19 cellular contexts compared by ENCODE assay signal in the genomic region with DNA sequence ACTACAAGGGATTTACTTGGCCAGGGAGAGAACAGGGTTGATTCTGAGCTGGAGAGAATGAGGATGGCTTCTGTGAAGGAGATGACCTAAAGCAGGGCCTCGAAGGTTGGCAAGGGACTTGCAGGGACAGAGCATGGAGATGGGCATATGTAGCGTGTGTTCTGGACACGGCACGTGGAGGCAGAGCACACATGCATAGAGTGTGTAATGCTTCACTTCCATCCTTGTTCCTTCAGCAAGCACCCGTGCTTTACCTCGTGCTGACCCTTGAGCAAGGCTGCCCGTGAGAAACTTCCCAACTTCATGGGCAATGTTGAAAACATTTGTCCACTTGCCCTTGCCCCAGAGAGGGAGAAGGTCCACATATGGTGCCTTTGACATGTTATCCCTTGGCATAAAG. TPM values are rescaled to one million over a fixed set of nuclear protein-coding genes. Genes with fewer than 3 reads are reported as not detected.
DNase-seq lines count a peak whose midpoint lies in the region; ATAC-seq and TF ChIP-seq lines count a peak whose summit lies in the region.
"Had no signal": no experiment of that assay in that cellular context is flagged by ENCODE, and none has a peak within 500 bp of the region (broad histone marks: within the 10 kb centered on the region; RNA-seq: fewer than 3 reads in every experiment).

No MANE protein-coding gene starts in this region.

- H3K27ac Mint-ChIP-seq in WTC11 (peak overlapping the region; percentile 68; the same call in 1 of the 2 replicates), neural crest cell (ENCODE audit: unreplicated experiment) (peak overlapping the region; percentile 83)

- H3K27me3 Mint-ChIP-seq in WTC11 (ENCODE audit: low read depth) (no peaks in the 10 kb centered on the region), neural crest cell (ENCODE audit: low read depth) (peaks cover 2% of the 10 kb centered on the region)

- H3K27me3 ChIP-seq in heart right ventricle = no peaks in the 10 kb centered on the region
- H3K27me3 ChIP-seq: SJCRH30 had no signal

- intact Hi-C loops in heart right ventricle (cut with DNase I) = loop anchor here in 1 of 10 donors (5.0 kb wide), 1 partner anchor 33 kb away; a partner anchor contains a TSS

- DNase-seq in WTC11 (ENCODE audit: low spot score) (no peak), heart right ventricle (no peak), neural crest cell (ENCODE audit: low read depth, low spot score) (no peak), ACHN (no peak), NCI-H187 treated with DMSO at 0.1 percent for 48 hours (lab: John Stamatoyannopoulos, UW) (no peak), NCI-H2029 treated with DMSO at 0.1 percent for 48 hours (lab: John Stamatoyannopoulos, UW) (no peak)
- DNase-seq in activated CD4-positive, alpha-beta T cell treated with anti-CD3 and anti-CD28 coated beads, Interleukin-2, amount 50 U/mL, for 1 hour = no peak
- DNase-seq: AML-193, COR-L47, GF-D8, IMR-90, Kasumi-1, NCI-H1105, NCI-H1694, NCI-H226, NCI-H524 treated with DMSO at 0.1 percent for 48 hours, SJCRH30 had no signal

- H3K36me3 ChIP-seq in HEK293 (ENCODE audit: control insufficient read depth in 2 of 2, insufficient read depth in 1 of 2, low read length in 2 of 2) = no peaks in the 10 kb centered on the region
- no peaks in the 10 kb centered on the region for H3K36me3 ChIP-seq in heart right ventricle
- H3K36me3 ChIP-seq: SJCRH30 had no signal

- H3K4me1 ChIP-seq in HEK293 (ENCODE audit: control insufficient read depth, insufficient read depth, low read length) (peaks cover 15% of the 10 kb centered on the region; the same call in 1 of the 2 replicates), heart right ventricle (peaks cover 12 to 83% (median 65%) of the 10 kb centered on the region in 9 donors)
- H3K4me1 ChIP-seq: SJCRH30 had no signal

- TF ChIP-seq CTCF in HEK293 (tag by site-specific recombination; IDR thresholded peaks at IDR 0.05) (no peak), WTC11 (IDR thresholded peaks at IDR 0.05) (no peak), heart right ventricle (IDR thresholded peaks at IDR 0.05) (no peak), neural crest cell (conservative IDR thresholded peaks at IDR 0.05) (no peak)

- CTCF ChIA-PET in HEK293 (lab: Yijun Ruan, JAX) (no interaction called here), WTC11 (lab: Charles Lee) (interaction anchor here (1.0 kb wide), 1 partner anchor 37 kb away, joined by 3 read pairs; no protein-coding TSS in a partner anchor)

- H3K9me3 Mint-ChIP-seq in WTC11 (peaks cover 7% of the 10 kb centered on the region), neural crest cell (peaks cover 2% of the 10 kb centered on the region)

- ATAC-seq in WTC11 = no peak
- ATAC-seq in heart right ventricle = peak in 5 of 8 donors; percentile 11 to 50 (median 17)

- peaks cover 7% of the 10 kb centered on the region; the same call in 1 of the 2 replicates for H3K36me3 Mint-ChIP-seq in WTC11
- no peaks in the 10 kb centered on the region for H3K36me3 Mint-ChIP-seq in neural crest cell (ENCODE audit: low read depth)
- H3K36me3 Mint-ChIP-seq: CD14-positive monocyte had no signal

- H3K4me3 Mint-ChIP-seq in WTC11 = no peak overlapping the region
- H3K4me3 Mint-ChIP-seq in neural crest cell = no peak overlapping the region

- no peak overlapping the region for H3K27ac ChIP-seq in HEK293 (ENCODE audit: extremely low read depth, low read depth, low read length)
- peak overlapping the region in 9 of 10 donors; percentile 2 to 78 (median 56) for H3K27ac ChIP-seq in heart right ventricle
- H3K27ac ChIP-seq: SJCRH30 had no signal

- no peak overlapping the region for H3K4me3 ChIP-seq in HEK293 (ENCODE audit: low read depth, low read length)
- H3K4me3 ChIP-seq in heart right ventricle = no peak overlapping the region
- H3K4me3 ChIP-seq: SJCRH30 had no signal

- peaks cover 39% of the 10 kb centered on the region for H3K4me1 Mint-ChIP-seq in WTC11
- H3K4me1 Mint-ChIP-seq in neural crest cell = peaks cover 19% of the 10 kb centered on the region

- in situ Hi-C loops in ACHN (cut with HindIII; ENCODE audit: low pct_ligation_motif_present, low pct_unique_long_range_greater_than_20kb, low sequenced_read_pairs) = no loop called here

- POLR2A ChIA-PET in HEK293 (lab: Yijun Ruan, JAX) = no interaction called here
- POLR2A ChIA-PET in WTC11 (lab: Charles Lee) = no interaction called here

- WGBS in heart right ventricle, 2 donors = 84 to 87% methylated on average over 7 of the region's 7 CpGs

- no peaks in the 10 kb centered on the region for H3K9me3 ChIP-seq in HEK293 (ENCODE audit: control insufficient read depth, insufficient read depth, low read depth, low read length)
- no peaks in the 10 kb centered on the region for H3K9me3 ChIP-seq in heart right ventricle
- H3K9me3 ChIP-seq: SJCRH30 had no signal

TF ChIP-seq in HEK293, 187 proteins besides CTCF, POLR2A, EP300 and RAD21:
- TF ChIP-seq ZNF555 (tag by site-specific recombination; conservative IDR thresholded peaks at IDR 0.05) (no peak), ZNF600 (tag by site-specific recombination; IDR thresholded peaks at IDR 0.05) (0 out of 2 replicates have a peak, but pooled peaks have one; percentile 11), ZNF585B (tag by site-specific recombination; IDR thresholded peaks at IDR 0.05) (no peak), ZEB2 (tag by site-specific recombination; IDR thresholded peaks at IDR 0.05) (no peak), IKZF3 (tag by site-specific recombination; IDR thresholded peaks at IDR 0.05) (no peak), OVOL3 (tag by site-specific recombination; IDR thresholded peaks at IDR 0.05) (no peak), ZNF416 (tag by site-specific recombination; IDR thresholded peaks at IDR 0.05) (no peak), ZNF623 (tag by site-specific recombination; IDR thresholded peaks at IDR 0.05) (no peak)
- TF ChIP-seq, protein P1, sequence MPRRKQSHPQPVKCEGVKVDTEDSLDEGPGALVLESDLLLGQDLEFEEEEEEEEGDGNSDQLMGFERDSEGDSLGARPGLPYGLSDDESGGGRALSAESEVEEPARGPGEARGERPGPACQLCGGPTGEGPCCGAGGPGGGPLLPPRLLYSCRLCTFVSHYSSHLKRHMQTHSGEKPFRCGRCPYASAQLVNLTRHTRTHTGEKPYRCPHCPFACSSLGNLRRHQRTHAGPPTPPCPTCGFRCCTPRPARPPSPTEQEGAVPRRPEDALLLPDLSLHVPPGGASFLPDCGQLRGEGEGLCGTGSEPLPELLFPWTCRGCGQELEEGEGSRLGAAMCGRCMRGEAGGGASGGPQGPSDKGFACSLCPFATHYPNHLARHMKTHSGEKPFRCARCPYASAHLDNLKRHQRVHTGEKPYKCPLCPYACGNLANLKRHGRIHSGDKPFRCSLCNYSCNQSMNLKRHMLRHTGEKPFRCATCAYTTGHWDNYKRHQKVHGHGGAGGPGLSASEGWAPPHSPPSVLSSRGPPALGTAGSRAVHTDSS (tag by site-specific recombination; IDR thresholded peaks at IDR 0.05) = no peak

TF ChIP-seq in WTC11, 78 proteins besides CTCF, POLR2A, EP300 and RAD21:
- TF ChIP-seq SMAD4 (CRISPR knock-in tag; IDR thresholded peaks at IDR 0.05) (no peak), CREM (CRISPR knock-in tag; IDR thresholded peaks at IDR 0.05) (no peak), HMGA2 (CRISPR knock-in tag; IDR thresholded peaks at IDR 0.05) (no peak), NFE2L1 (CRISPR knock-in tag; IDR thresholded peaks at IDR 0.05) (no peak), PRRX2 (CRISPR knock-in tag; IDR thresholded peaks at IDR 0.05) (no peak)
- TF ChIP-seq, protein P2, sequence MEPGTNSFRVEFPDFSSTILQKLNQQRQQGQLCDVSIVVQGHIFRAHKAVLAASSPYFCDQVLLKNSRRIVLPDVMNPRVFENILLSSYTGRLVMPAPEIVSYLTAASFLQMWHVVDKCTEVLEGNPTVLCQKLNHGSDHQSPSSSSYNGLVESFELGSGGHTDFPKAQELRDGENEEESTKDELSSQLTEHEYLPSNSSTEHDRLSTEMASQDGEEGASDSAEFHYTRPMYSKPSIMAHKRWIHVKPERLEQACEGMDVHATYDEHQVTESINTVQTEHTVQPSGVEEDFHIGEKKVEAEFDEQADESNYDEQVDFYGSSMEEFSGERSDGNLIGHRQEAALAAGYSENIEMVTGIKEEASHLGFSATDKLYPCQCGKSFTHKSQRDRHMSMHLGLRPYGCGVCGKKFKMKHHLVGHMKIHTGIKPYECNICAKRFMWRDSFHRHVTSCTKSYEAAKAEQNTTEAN (CRISPR knock-in tag; IDR thresholded peaks at IDR 0.05) = no peak

RNA-seq across cellular contexts. Expression of a gene that starts 33.1 kb away (rescaled TPM):
- total RNA-seq in WTC11 (2021) (7.3 to 16.7 TPM (median 8.6 TPM) in 3 replicates), heart right ventricle (100 to 1,000 TPM in 4 of 10 donors, 10 to 100 TPM in 6; 82.4 to 117 (median 97.5) TPM), neural crest cell (2.2 and 3.4 TPM in 2 replicates)
- polyA plus RNA-seq in heart right ventricle = 10 to 100 TPM; 11.2 to 24.9 TPM
